1 cellular context compared by ENCODE assay signal in the genomic region with DNA sequence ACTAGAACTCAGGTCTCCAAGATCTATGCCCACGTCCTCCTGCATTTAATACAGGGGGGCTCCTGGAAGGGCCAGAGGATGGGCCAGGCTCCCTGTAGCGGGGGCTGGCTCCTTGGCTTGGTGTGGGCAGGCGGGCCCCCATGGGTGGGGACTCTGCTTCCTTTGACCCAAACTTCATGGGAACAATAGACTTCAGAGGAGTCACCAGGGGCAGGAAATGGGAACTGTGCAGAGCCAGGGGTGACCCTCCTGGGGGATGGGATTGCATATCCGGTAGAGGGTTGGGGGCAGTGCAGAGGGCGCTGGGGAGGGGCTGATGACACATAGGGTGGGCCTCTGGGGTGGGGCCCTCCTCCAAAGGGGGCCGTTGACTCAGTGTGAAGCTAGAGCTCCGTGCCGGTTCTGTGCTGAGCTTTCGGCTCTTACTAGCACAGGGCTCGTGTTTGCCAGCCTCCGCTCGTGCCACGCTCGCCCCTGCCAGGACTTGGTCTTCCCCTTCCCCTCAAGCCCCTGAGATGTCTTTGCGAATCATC.
TF ChIP-seq lines count a peak whose summit lies in the region.

No MANE protein-coding gene starts in this region.

TF ChIP-seq in H1, 55 proteins besides CTCF, POLR2A, EP300 and RAD21:
- no peak for TF ChIP-seq POU5F1 (IDR thresholded peaks at IDR 0.05; ENCODE audit: low read depth, low read length)
- peak; percentile 51; the same call in 1 of the 2 replicates for TF ChIP-seq SP1 (IDR thresholded peaks at IDR 0.05; ENCODE audit: low read depth, low read length)
- TF ChIP-seq ASH2L (IDR thresholded peaks at IDR 0.05; ENCODE audit: low read length), result peak; percentile 41
- TF ChIP-seq POLR2AphosphoS5 (IDR thresholded peaks at IDR 0.05; ENCODE audit: low read depth, low read length), result peak; percentile 30; the same call in 1 of the 2 replicates
TF ChIP-seq in H1: peak in this region for 3.
